ENCODE assay signal across 16 cellular contexts in the genomic region with DNA sequence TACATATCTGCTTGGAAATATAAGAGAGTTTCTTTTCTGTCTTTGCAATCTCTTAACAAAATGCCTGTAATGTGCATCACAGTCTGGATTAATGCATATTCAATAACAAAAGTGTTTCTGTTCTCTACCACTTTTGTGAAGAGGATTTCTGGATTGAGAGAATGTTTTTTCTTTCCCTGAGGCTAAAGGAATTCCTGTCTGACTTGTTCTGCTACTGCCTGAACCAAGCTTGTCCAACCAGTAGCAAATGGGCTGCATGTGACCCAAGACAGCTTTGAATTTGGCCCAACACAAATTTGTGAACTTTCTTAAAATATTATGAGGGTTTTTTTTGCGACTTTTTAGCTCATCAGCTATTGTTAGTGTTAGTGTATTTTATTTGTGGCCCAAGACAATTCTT.
DNase-seq lines count a peak whose midpoint lies in the region; ATAC-seq and TF ChIP-seq lines count a peak whose summit lies in the region.
"Had no signal": no experiment of that assay in that cellular context is flagged by ENCODE, and none has a peak within 500 bp of the region (broad histone marks: within the 10 kb centered on the region; RNA-seq: fewer than 3 reads in every experiment).

No MANE protein-coding gene starts in this region.

- H3K4me1 ChIP-seq in PC-3 (ENCODE audit: insufficient read depth, low read length), result no peaks in the 10 kb centered on the region
- H3K4me1 ChIP-seq: SJSA1 had no signal

- POLR2A ChIA-PET in PC-3 (lab: Charles Lee; ENCODE audit: unreplicated experiment), result no interaction called here

- H3K27me3 Mint-ChIP-seq in type B pancreatic cell, result no peaks in the 10 kb centered on the region
- no peaks in the 10 kb centered on the region for H3K27me3 Mint-ChIP-seq in activated naive CD4-positive, alpha-beta T cell treated with anti-CD3 and anti-CD28 coated beads, Interleukin-2, amount 10 ng/mL, durations not matched to agents 7 days and 5 days
- H3K27me3 Mint-ChIP-seq: CD4-positive, alpha-beta memory T cell had no signal

- H3K27me3 ChIP-seq in PC-3 (ENCODE audit: low read length), result no peaks in the 10 kb centered on the region
- H3K27me3 ChIP-seq: SJSA1 had no signal

- no peak for ATAC-seq in PC-3
- ATAC-seq in GM21360 (IDR thresholded peaks at IDR 0.05; ENCODE audit: unreplicated experiment), result no peak

- no peaks in the 10 kb centered on the region for H3K36me3 Mint-ChIP-seq in type B pancreatic cell
- no peaks in the 10 kb centered on the region for H3K36me3 Mint-ChIP-seq in activated naive CD4-positive, alpha-beta T cell treated with anti-CD3 and anti-CD28 coated beads, Interleukin-2, amount 10 ng/mL, durations not matched to agents 7 days and 5 days
- H3K36me3 Mint-ChIP-seq: CD4-positive, alpha-beta memory T cell had no signal

- no peak overlapping the region for H2AFZ ChIP-seq in PC-3 (ENCODE audit: low read length)

- no peaks in the 10 kb centered on the region for H4K20me1 ChIP-seq in PC-3 (ENCODE audit: low read length)

- H3F3A ChIP-seq in PC-3 (ENCODE audit: low read length, unreplicated experiment), result no peaks in the 10 kb centered on the region

- no peaks in the 10 kb centered on the region for H3K9me3 ChIP-seq in PC-3 (ENCODE audit: low read length)
- H3K9me3 ChIP-seq: SJSA1 had no signal

- H3K4me3 ChIP-seq in PC-3 (ENCODE audit: low read length), result no peak overlapping the region
- H3K4me3 ChIP-seq: SJSA1 had no signal

- peak overlapping the region; percentile 62 for H3K27ac Mint-ChIP-seq in type B pancreatic cell
- no peak overlapping the region for H3K27ac Mint-ChIP-seq in activated naive CD4-positive, alpha-beta T cell treated with anti-CD3 and anti-CD28 coated beads, Interleukin-2, amount 10 ng/mL, durations not matched to agents 7 days and 5 days
- H3K27ac Mint-ChIP-seq: CD4-positive, alpha-beta memory T cell had no signal

- no peak overlapping the region for H3K9ac ChIP-seq in PC-3 (ENCODE audit: low read length)

- intact Hi-C loops in PC-3 (cut with micrococcal nuclease), result no loop called here

- H3K4me3 Mint-ChIP-seq in type B pancreatic cell, result peak overlapping the region; percentile 41
- H3K4me3 Mint-ChIP-seq in activated naive CD4-positive, alpha-beta T cell treated with anti-CD3 and anti-CD28 coated beads, Interleukin-2, amount 10 ng/mL, durations not matched to agents 7 days and 5 days, result no peak overlapping the region
- H3K4me3 Mint-ChIP-seq: CD4-positive, alpha-beta memory T cell had no signal

- no peaks in the 10 kb centered on the region for H3K36me3 ChIP-seq in PC-3 (ENCODE audit: low read depth, low read length)
- H3K36me3 ChIP-seq: SJSA1 had no signal

- H3K9me2 ChIP-seq in PC-3 (replicated peaks; ENCODE audit: low read length), result no peaks in the 10 kb centered on the region

- no peak overlapping the region for H3K27ac ChIP-seq in PC-3 (ENCODE audit: low read length)
- H3K27ac ChIP-seq: SJSA1 had no signal

- TF ChIP-seq CTCF in PC-3 (conservative IDR thresholded peaks at IDR 0.05; ENCODE audit: low read depth, low read length), result no peak
- TF ChIP-seq CTCF in type B pancreatic cell (conservative IDR thresholded peaks at IDR 0.05), result no peak

- DNase-seq in DMS53 (lab: John Stamatoyannopoulos, UW) (peak; percentile 29), PC-3 (peak; percentile 26), islet precursor cell (peak; percentile 42), type B pancreatic cell (ENCODE audit: extremely low spot score, unreplicated experiment) (no peak), HUDEP-2 (lab: John Stamatoyannopoulos, UW; ENCODE audit: unreplicated experiment in 76 of 76) (no peak)
- DNase-seq in activated naive CD4-positive, alpha-beta T cell treated with anti-CD3 and anti-CD28 coated beads, Interleukin-2, amount 10 ng/mL, durations not matched to agents 7 days and 5 days, result no peak
- DNase-seq: CD4-positive, alpha-beta memory T cell; KBM-7; NCI-H2081 treated with DMSO at 0.1 percent for 48 hours; NCI-H226; NCI-H524 treated with DMSO at 0.1 percent for 48 hours; NK-92 treated with Interleukin-12 subunit alpha and Interleukin-12 subunit beta, amount 100 ng/mL, for 24 hours; RPMI8226; SW 1271 had no signal

- H3K4me1 Mint-ChIP-seq in type B pancreatic cell (ENCODE audit: unreplicated experiment), result peaks cover 3% of the 10 kb centered on the region
- H3K4me1 Mint-ChIP-seq in activated naive CD4-positive, alpha-beta T cell treated with anti-CD3 and anti-CD28 coated beads, Interleukin-2, amount 10 ng/mL, durations not matched to agents 7 days and 5 days, result no peaks in the 10 kb centered on the region
- H3K4me1 Mint-ChIP-seq: CD4-positive, alpha-beta memory T cell had no signal

- BruUV-seq in PC-3 (replicated peaks; lab: Mats Ljungman, UMichigan), result no TSS peak

- H3K9me3 Mint-ChIP-seq in type B pancreatic cell, result no peaks in the 10 kb centered on the region
- no peaks in the 10 kb centered on the region for H3K9me3 Mint-ChIP-seq in activated naive CD4-positive, alpha-beta T cell treated with anti-CD3 and anti-CD28 coated beads, Interleukin-2, amount 10 ng/mL, durations not matched to agents 7 days and 5 days
- H3K9me3 Mint-ChIP-seq: CD4-positive, alpha-beta memory T cell had no signal

- no peaks in the 10 kb centered on the region for H3K79me2 ChIP-seq in PC-3 (ENCODE audit: low read length)

- no peak overlapping the region for H3K4me2 ChIP-seq in PC-3 (ENCODE audit: low read length)

- CTCF ChIA-PET in PC-3 (lab: Charles Lee), result interaction anchor here (0.5 kb wide), 1 partner anchor 300 kb away, joined by 4 read pairs; no protein-coding TSS in a partner anchor
- CTCF ChIA-PET in activated naive CD4-positive, alpha-beta T cell treated with anti-CD3 and anti-CD28 coated beads, Interleukin-2, amount 10 ng/mL, durations not matched to agents 7 days and 5 days (lab: Charles Lee), result no interaction called here

Comparison
In these comparisons a context has a peak if more than half of its experiments do, and no peak if none do; other contexts are left out.
1. DNase-seq: peak in DMS53 (single experiment), PC-3 (single experiment) and islet precursor cell (single experiment); none in type B pancreatic cell (single experiment), HUDEP-2 (0 of 76) and activated naive CD4-positive, alpha-beta T cell treated with anti-CD3 and anti-CD28 coated beads, Interleukin-2, amount 10 ng/mL, durations not matched to agents 7 days and 5 days (single experiment).